In genomic region chr2:204967199-204967995, GRCh38 we compare ENCODE assay signal across 12 cellular contexts.
A peak's percentile ranks its signal among the peaks of the same experiment; 100 is the strongest.
DNase-seq lines count a peak whose midpoint lies in the region; ATAC-seq and TF ChIP-seq lines count a peak whose summit lies in the region.
"Had no signal": no experiment of that assay in that cellular context is flagged by ENCODE, and none has a peak within 500 bp of the region (broad histone marks: within the 10 kb centered on the region; RNA-seq: fewer than 3 reads in every experiment).

No MANE protein-coding gene starts in this region.

- peaks cover 0 to 5% (median 0%) of the 10 kb centered on the region in 7 donors for H3K9me3 Mint-ChIP-seq in CD4-positive, CD25-positive, alpha-beta regulatory T cell
- peaks cover 4% of the 10 kb centered on the region for H3K9me3 Mint-ChIP-seq in activated T-cell treated with anti-CD3 and anti-CD28 coated beads, Interleukin-2, amount 50 U/mL, for 4 hours
- H3K9me3 Mint-ChIP-seq in naive thymus-derived CD4-positive, alpha-beta T cell: peaks cover 0 to 16% (median 0%) of the 10 kb centered on the region in 11 donors
- peaks cover 3% of the 10 kb centered on the region for H3K9me3 Mint-ChIP-seq in type B pancreatic cell

- peak overlapping the region; percentile 28 to 79 (median 67) for H3K4me3 Mint-ChIP-seq in CD4-positive, CD25-positive, alpha-beta regulatory T cell
- H3K4me3 Mint-ChIP-seq in activated T-cell treated with anti-CD3 and anti-CD28 coated beads, Interleukin-2, amount 50 U/mL, for 4 hours: peak overlapping the region; percentile 65
- peak overlapping the region; percentile 51 to 89 (median 70) for H3K4me3 Mint-ChIP-seq in naive thymus-derived CD4-positive, alpha-beta T cell
- no peak overlapping the region for H3K4me3 Mint-ChIP-seq in type B pancreatic cell

- no peaks in the 10 kb centered on the region for H4K20me1 ChIP-seq in PC-3 (ENCODE audit: low read length)

- no peak overlapping the region for H3K4me2 ChIP-seq in PC-3 (ENCODE audit: low read length)

- no peaks in the 10 kb centered on the region for H3K9me3 ChIP-seq in CD4-positive, CD25-positive, alpha-beta regulatory T cell (ENCODE audit: control insufficient read depth in 2 of 2, low read length in 2 of 2)
- no peaks in the 10 kb centered on the region for H3K9me3 ChIP-seq in naive thymus-derived CD4-positive, alpha-beta T cell (ENCODE audit: control insufficient read depth in 2 of 3, low read length in 3 of 3)
- no peaks in the 10 kb centered on the region for H3K9me3 ChIP-seq in PC-3 (ENCODE audit: low read length)
- H3K9me3 ChIP-seq: uterus had no signal

- H3K27ac ChIP-seq in CD4-positive, CD25-positive, alpha-beta regulatory T cell (ENCODE audit: insufficient read depth, low read length, poor library complexity, severe bottlenecking): peak overlapping the region; percentile 70
- H3K27ac ChIP-seq in naive thymus-derived CD4-positive, alpha-beta T cell (ENCODE audit: low read depth, low read length): peak overlapping the region; percentile 58
- no peak overlapping the region for H3K27ac ChIP-seq in PC-3 (ENCODE audit: low read length)
- H3K27ac ChIP-seq: C4-2B, uterus had no signal

- ATAC-seq in CD4-positive, CD25-positive, alpha-beta regulatory T cell (ENCODE audit: low read depth in 2 of 2): peak; percentile 92 to 95
- peak; percentile 18 to 38 for ATAC-seq in activated T-cell treated with anti-CD3 and anti-CD28 coated beads, Interleukin-2, amount 50 U/mL, for 4 hours
- ATAC-seq in naive thymus-derived CD4-positive, alpha-beta T cell: peak; percentile 78
- ATAC-seq in HG03520 (IDR thresholded peaks at IDR 0.05; ENCODE audit: unreplicated experiment): no peak
- no peak for ATAC-seq in PC-3
- no peak for ATAC-seq in HG02610 (IDR thresholded peaks at IDR 0.05; ENCODE audit: unreplicated experiment)
- ATAC-seq: Panc1 had no signal

- BruUV-seq in PC-3 (replicated peaks; lab: Mats Ljungman, UMichigan): no TSS peak

- no peaks in the 10 kb centered on the region for H3K36me3 ChIP-seq in CD4-positive, CD25-positive, alpha-beta regulatory T cell (ENCODE audit: control insufficient read depth, insufficient read depth, low read length)
- no peaks in the 10 kb centered on the region for H3K36me3 ChIP-seq in naive thymus-derived CD4-positive, alpha-beta T cell (ENCODE audit: control insufficient read depth in 2 of 3, insufficient read depth in 3 of 3, low read length in 3 of 3)
- H3K36me3 ChIP-seq in PC-3 (ENCODE audit: low read depth, low read length): no peaks in the 10 kb centered on the region
- H3K36me3 ChIP-seq: uterus had no signal

- H3K4me1 Mint-ChIP-seq in CD4-positive, CD25-positive, alpha-beta regulatory T cell: peaks cover 33 to 68% (median 43%) of the 10 kb centered on the region in 4 donors
- peaks cover 61% of the 10 kb centered on the region for H3K4me1 Mint-ChIP-seq in activated T-cell treated with anti-CD3 and anti-CD28 coated beads, Interleukin-2, amount 50 U/mL, for 4 hours (ENCODE audit: low read depth)
- H3K4me1 Mint-ChIP-seq in naive thymus-derived CD4-positive, alpha-beta T cell: peaks cover 36 to 80% (median 70%) of the 10 kb centered on the region in 7 donors
- H3K4me1 Mint-ChIP-seq in type B pancreatic cell (ENCODE audit: unreplicated experiment): peaks cover 33% of the 10 kb centered on the region

- intact Hi-C loops in naive thymus-derived CD4-positive, alpha-beta T cell (cut with micrococcal nuclease): loop anchor here (1.0 to 5.0 kb wide), 14 partner anchors 10 to 715 kb away; partner anchors contain the start of gene NRP2 (in 1 of the 2)
- intact Hi-C loops in PC-3 (cut with micrococcal nuclease): no loop called here

- POLR2A ChIA-PET in naive thymus-derived CD4-positive, alpha-beta T cell (lab: Charles Lee): interaction anchor here (0.6 to 4.3 kb wide), 29 partner anchors 9 to 163 kb away, joined by 3 to 31 read pairs (median 4); no protein-coding TSS in a partner anchor
- POLR2A ChIA-PET in PC-3 (lab: Charles Lee; ENCODE audit: unreplicated experiment): no interaction called here

- peak overlapping the region; percentile 60 for H3K4me3 ChIP-seq in CD4-positive, CD25-positive, alpha-beta regulatory T cell (ENCODE audit: low read depth, low read length)
- H3K4me3 ChIP-seq in naive thymus-derived CD4-positive, alpha-beta T cell (ENCODE audit: low read length): peak overlapping the region; percentile 37
- no peak overlapping the region for H3K4me3 ChIP-seq in PC-3 (ENCODE audit: low read length)
- H3K4me3 ChIP-seq: uterus had no signal

- DNase-seq in CD4-positive, CD25-positive, alpha-beta regulatory T cell: peak; percentile 2 to 97 (median 73)
- DNase-seq in T follicular helper cell (ENCODE audit: low read depth) (peak; percentile 23), type B pancreatic cell (ENCODE audit: extremely low spot score, unreplicated experiment) (no peak), PC-3 (no peak)
- peak; percentile 29 for DNase-seq in activated T-cell treated with anti-CD3 and anti-CD28 coated beads, Interleukin-2, amount 50 U/mL, for 4 hours
- peak; percentile 10 to 86 (median 83) for DNase-seq in naive thymus-derived CD4-positive, alpha-beta T cell
- DNase-seq: mesenchymal stem cell had no signal

- CTCF ChIA-PET in naive thymus-derived CD4-positive, alpha-beta T cell (lab: Charles Lee): interaction anchor here (0.8 to 2.1 kb wide), 13 partner anchors 22 to 275 kb away, joined by 3 to 9 read pairs (median 3); no protein-coding TSS in a partner anchor
- CTCF ChIA-PET in PC-3 (lab: Charles Lee): no interaction called here

- no peaks in the 10 kb centered on the region for H3F3A ChIP-seq in PC-3 (ENCODE audit: low read length, unreplicated experiment)

- H3K9me2 ChIP-seq in PC-3 (replicated peaks; ENCODE audit: low read length): no peaks in the 10 kb centered on the region

- H3K27me3 ChIP-seq in CD4-positive, CD25-positive, alpha-beta regulatory T cell (ENCODE audit: control insufficient read depth, insufficient read depth, low read length): no peaks in the 10 kb centered on the region
- H3K27me3 ChIP-seq in naive thymus-derived CD4-positive, alpha-beta T cell (ENCODE audit: control insufficient read depth in 2 of 2, insufficient read depth in 2 of 2, low read length in 2 of 2): no peaks in the 10 kb centered on the region
- no peaks in the 10 kb centered on the region for H3K27me3 ChIP-seq in PC-3 (ENCODE audit: low read length)
- H3K27me3 ChIP-seq: uterus had no signal

- H3K9ac ChIP-seq in PC-3 (ENCODE audit: low read length): no peak overlapping the region

- H3K27me3 Mint-ChIP-seq in CD4-positive, CD25-positive, alpha-beta regulatory T cell: no peaks in the 10 kb centered on the region
- H3K27me3 Mint-ChIP-seq in activated T-cell treated with anti-CD3 and anti-CD28 coated beads, Interleukin-2, amount 50 U/mL, for 4 hours (ENCODE audit: low read depth): no peaks in the 10 kb centered on the region
- no peaks in the 10 kb centered on the region for H3K27me3 Mint-ChIP-seq in naive thymus-derived CD4-positive, alpha-beta T cell
- no peaks in the 10 kb centered on the region for H3K27me3 Mint-ChIP-seq in type B pancreatic cell

- no peaks in the 10 kb centered on the region for H3K79me2 ChIP-seq in PC-3 (ENCODE audit: low read length)

- H2AFZ ChIP-seq in PC-3 (ENCODE audit: low read length): no peak overlapping the region

- H3K27ac Mint-ChIP-seq in CD4-positive, CD25-positive, alpha-beta regulatory T cell: peak overlapping the region; percentile 97 to 100 (median 97)
- H3K27ac Mint-ChIP-seq in naive thymus-derived CD4-positive, alpha-beta T cell: peak overlapping the region; percentile 91 to 100 (median 98)
- H3K27ac Mint-ChIP-seq in type B pancreatic cell: no peak overlapping the region

- H3K36me3 Mint-ChIP-seq in CD4-positive, CD25-positive, alpha-beta regulatory T cell: no peaks in the 10 kb centered on the region
- H3K36me3 Mint-ChIP-seq in activated T-cell treated with anti-CD3 and anti-CD28 coated beads, Interleukin-2, amount 50 U/mL, for 4 hours (ENCODE audit: insufficient read depth): no peaks in the 10 kb centered on the region
- peaks cover 0 to 43% (median 0%) of the 10 kb centered on the region in 5 donors for H3K36me3 Mint-ChIP-seq in naive thymus-derived CD4-positive, alpha-beta T cell
- peaks cover 4% of the 10 kb centered on the region for H3K36me3 Mint-ChIP-seq in type B pancreatic cell

- TF ChIP-seq CTCF in type B pancreatic cell (conservative IDR thresholded peaks at IDR 0.05) (no peak), PC-3 (conservative IDR thresholded peaks at IDR 0.05; ENCODE audit: low read depth, low read length) (no peak)

- peaks cover 64% of the 10 kb centered on the region for H3K4me1 ChIP-seq in CD4-positive, CD25-positive, alpha-beta regulatory T cell (ENCODE audit: control insufficient read depth, insufficient read depth, low read length, poor library complexity, severe bottlenecking)
- H3K4me1 ChIP-seq in naive thymus-derived CD4-positive, alpha-beta T cell (ENCODE audit: control insufficient read depth in 2 of 2, insufficient read depth in 2 of 2, low read length in 2 of 2): peaks cover 26 to 67% of the 10 kb centered on the region in 2 donors
- no peaks in the 10 kb centered on the region for H3K4me1 ChIP-seq in PC-3 (ENCODE audit: insufficient read depth, low read length)
- H3K4me1 ChIP-seq: uterus had no signal

Comparison
In these comparisons a context has a peak if more than half of its experiments do, and no peak if none do; other contexts are left out.
1. ATAC-seq: peak in CD4-positive, CD25-positive, alpha-beta regulatory T cell (2 of 2), activated T-cell treated with anti-CD3 and anti-CD28 coated beads, Interleukin-2, amount 50 U/mL, for 4 hours (2 of 2) and naive thymus-derived CD4-positive, alpha-beta T cell (single experiment); none in HG03520 (single experiment), PC-3 (single experiment) and HG02610 (single experiment).
2. DNase-seq: peak in CD4-positive, CD25-positive, alpha-beta regulatory T cell (3 of 3), T follicular helper cell (single experiment), activated T-cell treated with anti-CD3 and anti-CD28 coated beads, Interleukin-2, amount 50 U/mL, for 4 hours (single experiment) and naive thymus-derived CD4-positive, alpha-beta T cell (9 of 9); none in type B pancreatic cell (single experiment) and PC-3 (single experiment).